ENCODE assay signal across 17 cellular contexts in the genomic region with DNA sequence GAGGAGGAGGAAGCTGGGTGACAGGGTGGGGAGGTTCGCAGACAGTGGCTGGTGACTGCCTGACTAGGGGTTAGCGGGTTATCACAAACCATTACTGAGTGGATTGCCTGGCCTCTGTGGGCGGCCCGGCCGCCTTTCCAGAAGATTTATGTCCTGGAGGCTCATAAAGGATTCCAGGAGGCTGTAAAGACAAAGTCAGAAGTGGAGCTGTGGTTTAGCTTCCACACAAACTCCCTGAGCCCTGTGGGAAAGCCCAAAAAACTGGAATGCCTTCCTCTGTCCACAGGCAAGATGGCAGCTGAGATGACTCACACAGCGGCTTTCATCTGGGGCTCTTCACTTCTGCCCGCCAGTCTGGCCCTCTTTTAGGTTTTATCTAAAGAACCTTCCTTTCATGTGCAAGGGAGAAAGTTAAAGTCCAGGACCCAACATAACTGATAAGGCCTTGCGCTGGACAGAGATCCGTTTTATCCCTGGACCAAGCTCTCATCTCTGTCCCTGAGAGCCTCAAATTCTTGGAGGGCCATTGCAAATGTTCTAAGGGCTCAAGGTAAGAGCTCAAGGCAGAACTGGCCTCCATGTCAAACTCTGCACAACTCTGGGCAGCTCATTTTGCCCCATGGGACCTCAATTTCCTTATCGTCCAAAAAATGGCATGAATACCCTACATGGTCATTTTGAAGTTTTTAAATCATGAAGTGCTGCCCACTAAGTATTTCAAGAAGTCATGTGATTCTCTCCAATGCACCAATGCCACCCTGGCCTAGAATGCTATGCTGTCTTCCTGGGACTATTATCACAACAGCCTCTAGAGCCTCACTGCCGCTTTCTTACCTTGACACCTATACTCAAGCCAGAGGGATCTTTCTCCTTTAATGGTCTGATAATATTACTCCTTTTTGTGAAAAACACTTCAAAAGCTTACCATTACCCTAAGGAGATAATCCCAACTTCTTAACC.
"Had no signal": no experiment of that assay in that cellular context is flagged by ENCODE, and none has a peak within 500 bp of the region (broad histone marks: within the 10 kb centered on the region; RNA-seq: fewer than 3 reads in every experiment).

No MANE protein-coding gene starts in this region.

- H3K27ac Mint-ChIP-seq: activated CD4-positive, alpha-beta T cell treated with anti-CD3 and anti-CD28 coated beads, Interleukin-2, amount 10 ng/mL, durations not matched to agents 7 days and 5 days; activated naive CD8-positive, alpha-beta T cell; activated T-cell treated with anti-CD3 and anti-CD28 coated beads, Interleukin-2, amount 50 U/mL, for 72 hours; effector memory CD8-positive, alpha-beta T cell; memory B cell; type B pancreatic cell had no signal

- H3K4me3 ChIP-seq: gastrocnemius medialis, heart right ventricle, left ventricle myocardium inferior, prostate gland had no signal

- H3K9me3 Mint-ChIP-seq: activated T-cell treated with anti-CD3 and anti-CD28 coated beads, Interleukin-2, amount 50 U/mL, for 72 hours; type B pancreatic cell had no signal

- ATAC-seq: activated T-cell treated with anti-CD3 and anti-CD28 coated beads, Interleukin-2, amount 50 U/mL, for 72 hours; effector memory CD8-positive, alpha-beta T cell; gastrocnemius medialis; heart right ventricle; right cardiac atrium; stimulated activated naive CD8-positive, alpha-beta T cell treated with anti-CD3 and anti-CD28 coated beads, Interleukin-15, Interleukin-2, amounts not matched to agents 100 U/mL and 50 U/mL, for 24 hours had no signal

- H3K27ac ChIP-seq: epithelial cell of prostate, gastrocnemius medialis, heart right ventricle, left ventricle myocardium inferior, prostate gland had no signal

- H3K4me1 ChIP-seq: gastrocnemius medialis, heart right ventricle, prostate gland had no signal

- H3K9me3 ChIP-seq: gastrocnemius medialis, heart right ventricle, left ventricle myocardium inferior, prostate gland had no signal

- H3K4me3 Mint-ChIP-seq: activated CD4-positive, alpha-beta T cell treated with anti-CD3 and anti-CD28 coated beads, Interleukin-2, amount 10 ng/mL, durations not matched to agents 7 days and 5 days; activated naive CD8-positive, alpha-beta T cell; activated T-cell treated with anti-CD3 and anti-CD28 coated beads, Interleukin-2, amount 50 U/mL, for 72 hours; effector memory CD8-positive, alpha-beta T cell; memory B cell; type B pancreatic cell had no signal

- DNase-seq: activated CD4-positive, alpha-beta T cell treated with anti-CD3 and anti-CD28 coated beads, Interleukin-2, amount 10 ng/mL, durations not matched to agents 7 days and 5 days; activated CD8-positive, alpha-beta memory T cell treated with anti-CD3 and anti-CD28 coated beads, Interleukin-2, amount 50 U/mL, for 48 hours; activated gamma-delta T cell treated with Interleukin-2 at 50 U/mL for 16 hours; activated T-cell treated with anti-CD3 and anti-CD28 coated beads, Interleukin-2, amount 50 U/mL, for 72 hours; cerebellar nuclear complex; effector memory CD8-positive, alpha-beta T cell; gastrocnemius medialis; heart right ventricle; left ventricle myocardium inferior; right cardiac atrium; small intestine; stimulated activated naive CD8-positive, alpha-beta T cell treated with anti-CD3 and anti-CD28 coated beads, Interleukin-15, Interleukin-2, amounts not matched to agents 100 U/mL and 50 U/mL, for 24 hours had no signal

- H3K27me3 Mint-ChIP-seq: activated CD4-positive, alpha-beta T cell treated with anti-CD3 and anti-CD28 coated beads, Interleukin-2, amount 10 ng/mL, durations not matched to agents 7 days and 5 days; activated naive CD8-positive, alpha-beta T cell; effector memory CD8-positive, alpha-beta T cell; memory B cell; type B pancreatic cell had no signal

- H3K4me1 Mint-ChIP-seq: activated CD4-positive, alpha-beta T cell treated with anti-CD3 and anti-CD28 coated beads, Interleukin-2, amount 10 ng/mL, durations not matched to agents 7 days and 5 days; memory B cell had no signal

- H3K27me3 ChIP-seq: gastrocnemius medialis, heart right ventricle had no signal

- H3K36me3 ChIP-seq: prostate gland had no signal
